Comparison of ENCODE assay signal across 31 cellular contexts in the genomic region with DNA sequence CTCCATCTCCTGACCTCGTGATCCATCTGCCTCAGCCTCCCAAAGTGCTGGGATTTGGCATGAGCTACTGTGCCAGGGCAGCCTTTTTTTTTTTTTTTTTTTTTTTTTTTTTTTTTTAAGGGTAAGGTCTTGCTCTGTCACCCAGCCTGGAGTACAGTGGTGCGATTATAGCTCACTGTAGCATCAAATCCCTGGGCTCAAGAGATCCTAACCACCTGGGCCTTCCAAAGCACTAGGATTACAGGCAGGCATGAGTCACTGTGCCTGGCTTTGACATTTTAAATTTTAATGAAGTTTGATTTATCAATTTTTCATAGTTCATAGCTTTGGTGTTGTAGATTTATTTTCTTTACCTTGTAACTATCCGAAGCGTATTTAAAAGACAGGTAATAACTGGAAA.
"Had no signal": no experiment of that assay in that cellular context is flagged by ENCODE, and none has a peak within 500 bp of the region (broad histone marks: within the 10 kb centered on the region; RNA-seq: fewer than 3 reads in every experiment).

No MANE protein-coding gene starts in this region.

- H3K27me3 ChIP-seq: adrenal gland, ascending aorta, body of pancreas, brain microvascular endothelial cell, breast epithelium, cardiac muscle cell had no signal

- H3K4me1 ChIP-seq: adrenal gland, ascending aorta, body of pancreas, breast epithelium had no signal

- H3K4me3 ChIP-seq: adrenal gland, ascending aorta, body of pancreas, breast epithelium, cardiac muscle cell had no signal

- H3K9me3 ChIP-seq: adrenal gland, ascending aorta, body of pancreas, breast epithelium had no signal

- H3K27ac ChIP-seq: adrenal gland, ascending aorta, body of pancreas, brain microvascular endothelial cell, breast epithelium, cardiac muscle cell had no signal

- ATAC-seq: activated naive CD4-positive, alpha-beta T cell treated with anti-CD3 and anti-CD28 coated beads, Interleukin-2, amount 50 U/mL, for 72 hours; activated naive CD8-positive, alpha-beta T cell treated with anti-CD3 and anti-CD28 coated beads, Interleukin-2, amount 50 U/mL, for 24 hours; activated T-cell treated with anti-CD3 and anti-CD28 coated beads, Interleukin-2, amount 50 U/mL, for 4 hours; activated T-cell treated with anti-CD3 and anti-CD28 coated beads, Interleukin-2, amount 50 U/mL, for 72 hours; activated T-helper 17 cell treated with anti-CD3 and anti-CD28 coated beads, Interleukin-2, amount 50 U/mL, for 72 hours; body of pancreas had no signal

- H3K36me3 ChIP-seq: adrenal gland, ascending aorta, brain microvascular endothelial cell, breast epithelium, cardiac muscle cell had no signal

- DNase-seq: activated effector memory CD4-positive, alpha-beta T cell treated with anti-CD3 and anti-CD28 coated beads, Interleukin-2, amount 50 U/mL, for 16 hours; activated gamma-delta T cell; activated gamma-delta T cell treated with Interleukin-2 at 50 U/mL for 16 hours; activated naive CD4-positive, alpha-beta T cell; activated naive CD4-positive, alpha-beta T cell treated with anti-CD3 and anti-CD28 coated beads for 36 hours; activated naive CD4-positive, alpha-beta T cell treated with anti-CD3 and anti-CD28 coated beads, Interleukin-2, amount 10 ng/mL, durations not matched to agents 7 days and 5 days; activated naive CD4-positive, alpha-beta T cell treated with anti-CD3 and anti-CD28 coated beads, Interleukin-2, amount 50 U/mL, for 16 hours; activated naive CD4-positive, alpha-beta T cell treated with Interleukin-2 at 50 U/mL for 16 hours; activated naive CD8-positive, alpha-beta T cell treated with anti-CD3 and anti-CD28 coated beads for 36 hours; activated naive CD8-positive, alpha-beta T cell treated with anti-CD3 and anti-CD28 coated beads, Interleukin-2, amount 10 ng/mL, durations not matched to agents 7 days and 5 days; activated naive CD8-positive, alpha-beta T cell treated with anti-CD3 and anti-CD28 coated beads, Interleukin-2, amount 50 U/mL, for 24 hours; activated T-cell treated with anti-CD3 and anti-CD28 coated beads, Interleukin-2, amount 50 U/mL, for 1 hour; activated T-cell treated with anti-CD3 and anti-CD28 coated beads, Interleukin-2, amount 50 U/mL, for 24 hours; activated T-cell treated with anti-CD3 and anti-CD28 coated beads, Interleukin-2, amount 50 U/mL, for 4 hours; activated T-cell treated with anti-CD3 and anti-CD28 coated beads, Interleukin-2, amount 50 U/mL, for 48 hours; activated T-cell treated with anti-CD3 and anti-CD28 coated beads, Interleukin-2, amount 50 U/mL, for 72 hours; adrenal gland; amniotic stem cell; amygdala; anterior cingulate cortex; aorta; body of pancreas; brain microvascular endothelial cell; caudate nucleus; central memory CD4-positive, alpha-beta T cell; cerebellar nuclear complex had no signal
